In genomic region chr19:1619703-1620102, GRCh38 we compare ENCODE assay signal across 1 cellular context.
A peak's percentile ranks its signal among the peaks of the same experiment; 100 is the strongest.
TF ChIP-seq lines count a peak whose summit lies in the region.

No MANE protein-coding gene starts in this region.

TF ChIP-seq in K562, 482 proteins besides CTCF, POLR2A, EP300 and RAD21:
- TF ChIP-seq SMARCA4 (IDR thresholded peaks at IDR 0.05) (no peak), SRSF7 (optimal IDR thresholded peaks at IDR 0.05; ENCODE audit: low read depth, low read length) (no peak), RBM22 (IDR thresholded peaks at IDR 0.05; ENCODE audit: low read depth, low read length, poor library complexity, severe bottlenecking) (peak; percentile 29), CBX5 (IDR thresholded peaks at IDR 0.05; ENCODE audit: borderline replicate concordance, low read depth) (no peak), BHLHE40 (IDR thresholded peaks at IDR 0.05; ENCODE audit: low read length) (no peak), FOXP4 (CRISPR knock-in tag; IDR thresholded peaks at IDR 0.05; ENCODE audit: borderline replicate concordance) (no peak), RAD51 (IDR thresholded peaks at IDR 0.05; ENCODE audit: borderline replicate concordance, low read depth) (no peak), SLC30A9 (CRISPR knock-in tag; IDR thresholded peaks at IDR 0.05) (no peak)
TF ChIP-seq in K562: peak in this region for 1.
